In genomic region chr14:39762576-39763401, GRCh38 we compare ENCODE assay signal across 12 cellular contexts.
A peak's percentile ranks its signal among the peaks of the same experiment; 100 is the strongest.
DNase-seq lines count a peak whose midpoint lies in the region; ATAC-seq and TF ChIP-seq lines count a peak whose summit lies in the region.
"Had no signal": no experiment of that assay in that cellular context is flagged by ENCODE, and none has a peak within 500 bp of the region (broad histone marks: within the 10 kb centered on the region; RNA-seq: fewer than 3 reads in every experiment).

No MANE protein-coding gene starts in this region.

- no peaks in the 10 kb centered on the region for H3K36me3 Mint-ChIP-seq in progenitor cell of endocrine pancreas (ENCODE audit: insufficient read depth)

- H3K4me1 ChIP-seq in OCI-LY1 (ENCODE audit: insufficient read depth, low read length, severe bottlenecking) = peaks cover 24% of the 10 kb centered on the region
- H3K4me1 ChIP-seq: Peyer's patch, stomach had no signal

- TF ChIP-seq CTCF in OCI-LY1 (IDR thresholded peaks at IDR 0.05; ENCODE audit: low read length) = no peak
- TF ChIP-seq CTCF in progenitor cell of endocrine pancreas (IDR thresholded peaks at IDR 0.05; ENCODE audit: unreplicated experiment) = no peak

- H3K9ac ChIP-seq in OCI-LY1 (ENCODE audit: low read length) = peak overlapping the region; percentile 37

- peak in 2 of 3 experiments; percentile 0 to 1 for DNase-seq in activated CD8-positive, alpha-beta memory T cell treated with anti-CD3 and anti-CD28 coated beads for 48 hours (ENCODE audit: low read depth in 2 of 3, low spot score in 2 of 3)
- DNase-seq in activated CD8-positive, alpha-beta memory T cell treated with anti-CD3 and anti-CD28 coated beads for 24 hours = no peak
- DNase-seq in progenitor cell of endocrine pancreas (ENCODE audit: low spot score, unreplicated experiment) = no peak
- no peak for DNase-seq in glomerular visceral epithelial cell (ENCODE audit: extremely low spot score)
- DNase-seq in kidney glomerular epithelial cell (lab: John Stamatoyannopoulos, UW) = no peak
- DNase-seq: occipital lobe, Peyer's patch, stomach had no signal

- H3F3A ChIP-seq in OCI-LY1 (ENCODE audit: insufficient read depth, low read length) = no peaks in the 10 kb centered on the region

- no peaks in the 10 kb centered on the region for H3K36me3 ChIP-seq in OCI-LY1 (ENCODE audit: insufficient read depth, low read length)
- H3K36me3 ChIP-seq: Peyer's patch, stomach had no signal

- H3K27me3 Mint-ChIP-seq in progenitor cell of endocrine pancreas = no peaks in the 10 kb centered on the region

- peaks cover 4% of the 10 kb centered on the region for H3K9me3 Mint-ChIP-seq in progenitor cell of endocrine pancreas (ENCODE audit: low read depth)

- H3K9me3 ChIP-seq in OCI-LY1 (ENCODE audit: low read length) = peaks cover 16% of the 10 kb centered on the region
- H3K9me3 ChIP-seq: Peyer's patch had no signal

- peak; percentile 64 for ATAC-seq in HG02870 (IDR thresholded peaks at IDR 0.05; ENCODE audit: unreplicated experiment)
- ATAC-seq in SK-N-SH treated with all-trans-retinoic acid at 6 μM for 48 hours = no peak
- ATAC-seq: HCT116 had no signal

- H3K27ac Mint-ChIP-seq in progenitor cell of endocrine pancreas = peak overlapping the region; percentile 37

- no peak overlapping the region for H3K4me3 Mint-ChIP-seq in progenitor cell of endocrine pancreas (ENCODE audit: low read depth)

- H3K27ac ChIP-seq in OCI-LY1 (ENCODE audit: low read depth, low read length, poor library complexity, severe bottlenecking) = peak overlapping the region; percentile 91
- H3K27ac ChIP-seq: Peyer's patch, stomach had no signal

- H3K27me3 ChIP-seq in OCI-LY1 (ENCODE audit: insufficient read depth, low read length) = no peaks in the 10 kb centered on the region
- H3K27me3 ChIP-seq: Peyer's patch, stomach had no signal

- no peaks in the 10 kb centered on the region for H3K79me2 ChIP-seq in OCI-LY1 (ENCODE audit: insufficient read depth, low read length)

- peak overlapping the region; percentile 44 for H3K4me3 ChIP-seq in OCI-LY1 (ENCODE audit: low read depth, low read length, poor library complexity, severe bottlenecking)
- H3K4me3 ChIP-seq: Peyer's patch, stomach had no signal

- no peaks in the 10 kb centered on the region for H4K20me1 ChIP-seq in OCI-LY1 (ENCODE audit: insufficient read depth, low read length)

- H3K4me2 ChIP-seq in OCI-LY1 (ENCODE audit: low read length) = peak overlapping the region; percentile 69

- H2AFZ ChIP-seq in OCI-LY1 (ENCODE audit: low read length) = 0 out of 2 replicates have a peak overlapping the region, but pooled peaks have one; percentile 4

- peaks cover 7% of the 10 kb centered on the region for H3K4me1 Mint-ChIP-seq in progenitor cell of endocrine pancreas (ENCODE audit: low read depth)

- H3K9me2 ChIP-seq in OCI-LY1 (ENCODE audit: low read depth, low read length) = no peaks in the 10 kb centered on the region

TF ChIP-seq in SK-N-SH treated with all-trans-retinoic acid at 6 μM for 48 hours, 23 proteins besides CTCF, POLR2A, EP300 and RAD21:
- TF ChIP-seq ZNF8 (CRISPR knock-in tag; IDR thresholded peaks at IDR 0.05) (no peak), OSR1 (CRISPR knock-in tag; IDR thresholded peaks at IDR 0.05) (no peak), TSHZ2 (CRISPR knock-in tag; IDR thresholded peaks at IDR 0.05) (no peak), POU6F1 (CRISPR knock-in tag; IDR thresholded peaks at IDR 0.05; ENCODE audit: borderline replicate concordance, low read depth) (no peak), ZFP30 (CRISPR knock-in tag; IDR thresholded peaks at IDR 0.05) (no peak), CSRNP3 (CRISPR knock-in tag; IDR thresholded peaks at IDR 0.05) (no peak), GLIS3 (CRISPR knock-in tag; IDR thresholded peaks at IDR 0.05) (no peak), ZNF70 (CRISPR knock-in tag; IDR thresholded peaks at IDR 0.05) (no peak), SNAI2 (CRISPR knock-in tag; IDR thresholded peaks at IDR 0.05) (no peak), ARNTL (CRISPR knock-in tag; IDR thresholded peaks at IDR 0.05; ENCODE audit: borderline replicate concordance, low read depth) (no peak), TOX (CRISPR knock-in tag; IDR thresholded peaks at IDR 0.05; ENCODE audit: borderline replicate concordance) (no peak), PATZ1 (CRISPR knock-in tag; IDR thresholded peaks at IDR 0.05; ENCODE audit: borderline replicate concordance) (no peak), RARB (CRISPR knock-in tag; IDR thresholded peaks at IDR 0.05) (no peak), ISL1 (CRISPR knock-in tag; IDR thresholded peaks at IDR 0.05) (no peak)

Comparison
In these comparisons a context has a peak if more than half of its experiments do, and no peak if none do; other contexts are left out.
1. DNase-seq: peak in activated CD8-positive, alpha-beta memory T cell treated with anti-CD3 and anti-CD28 coated beads for 48 hours (2 of 3); none in activated CD8-positive, alpha-beta memory T cell treated with anti-CD3 and anti-CD28 coated beads for 24 hours (single experiment), progenitor cell of endocrine pancreas (single experiment), glomerular visceral epithelial cell (single experiment) and kidney glomerular epithelial cell (single experiment).